ENCODE assay signal across 28 cellular contexts in genomic region chr11:9029477-9029876, GRCh38.
"Had no signal": no experiment of that assay in that cellular context is flagged by ENCODE, and none has a peak within 500 bp of the region (broad histone marks: within the 10 kb centered on the region; RNA-seq: fewer than 3 reads in every experiment).

No MANE protein-coding gene starts in this region.

- H3K27me3 ChIP-seq: esophagus squamous epithelium, ovary, upper lobe of left lung, vagina had no signal

- H3K4me2 ChIP-seq: smooth muscle cell had no signal

- H3K36me3 Mint-ChIP-seq: activated naive CD4-positive, alpha-beta T cell treated with anti-CD3 and anti-CD28 coated beads, Interleukin-2, amount 10 ng/mL, durations not matched to agents 7 days and 5 days; natural killer cell treated with Interleukin-12 subunit alpha and Interleukin-12 subunit beta and Interleukin-15 and Interleukin-18, amount 100 ng/mL, for 72 hours; stimulated activated memory B cell treated with anti-CD40 and anti-IgM and Interleukin-4, amounts not matched to agents 10 μg/mL and 1 μg/mL and 100 μg/mL, for 72 hours had no signal

- ATAC-seq: activated CD4-positive, alpha-beta T cell treated with anti-CD3 and anti-CD28 coated beads for 36 hours; activated CD8-positive, alpha-beta T cell treated with anti-CD3 and anti-CD28 coated beads, Interleukin-2, amount 10 ng/mL, durations not matched to agents 7 days and 5 days; mucosa of descending colon; natural killer cell treated with Interleukin-12 subunit alpha and Interleukin-12 subunit beta and Interleukin-15 and Interleukin-18, amount 100 ng/mL, for 72 hours; stimulated activated memory B cell treated with anti-CD40 and anti-IgM and Interleukin-4, amounts not matched to agents 10 μg/mL and 1 μg/mL and 100 μg/mL, for 72 hours; stimulated activated naive CD8-positive, alpha-beta T cell treated with anti-CD3 and anti-CD28 coated beads, Interleukin-15, amount 100 ng/mL, for 72 hours had no signal

- H3K27ac Mint-ChIP-seq: activated CD4-positive, alpha-beta T cell treated with anti-CD3 and anti-CD28 coated beads for 36 hours; activated CD8-positive, alpha-beta T cell treated with anti-CD3 and anti-CD28 coated beads, Interleukin-2, amount 10 ng/mL, durations not matched to agents 7 days and 5 days; activated naive CD4-positive, alpha-beta T cell treated with anti-CD3 and anti-CD28 coated beads, Interleukin-2, amount 10 ng/mL, durations not matched to agents 7 days and 5 days; activated T-cell treated with anti-CD3 and anti-CD28 coated beads, Interleukin-2, amount 50 U/mL, for 24 hours; dendritic cell treated with granulocyte-macrophage colony-stimulating factor and Interleukin-4, amounts not matched to agents 40 ng/mL and 50 ng/mL, for 4 days; endodermal cell; natural killer cell treated with Interleukin-12 subunit alpha and Interleukin-12 subunit beta and Interleukin-15 and Interleukin-18, amount 100 ng/mL, for 72 hours; progenitor cell of endocrine pancreas; stimulated activated memory B cell treated with anti-CD40 and anti-IgM and Interleukin-4, amounts not matched to agents 10 μg/mL and 1 μg/mL and 100 μg/mL, for 72 hours had no signal

- H3K4me3 Mint-ChIP-seq: activated CD4-positive, alpha-beta T cell treated with anti-CD3 and anti-CD28 coated beads for 36 hours; activated CD8-positive, alpha-beta T cell treated with anti-CD3 and anti-CD28 coated beads, Interleukin-2, amount 10 ng/mL, durations not matched to agents 7 days and 5 days; activated naive CD4-positive, alpha-beta T cell treated with anti-CD3 and anti-CD28 coated beads, Interleukin-2, amount 10 ng/mL, durations not matched to agents 7 days and 5 days; activated T-cell treated with anti-CD3 and anti-CD28 coated beads, Interleukin-2, amount 50 U/mL, for 24 hours; central memory CD8-positive, alpha-beta T cell; dendritic cell treated with granulocyte-macrophage colony-stimulating factor and Interleukin-4, amounts not matched to agents 40 ng/mL and 50 ng/mL, for 4 days; endodermal cell; natural killer cell treated with Interleukin-12 subunit alpha and Interleukin-12 subunit beta and Interleukin-15 and Interleukin-18, amount 100 ng/mL, for 72 hours; stimulated activated memory B cell treated with anti-CD40 and anti-IgM and Interleukin-4, amounts not matched to agents 10 μg/mL and 1 μg/mL and 100 μg/mL, for 72 hours; stimulated activated naive CD8-positive, alpha-beta T cell treated with anti-CD3 and anti-CD28 coated beads, Interleukin-15, amount 100 ng/mL, for 72 hours had no signal

- H3K4me1 ChIP-seq: esophagus squamous epithelium, vagina had no signal

- H3K36me3 ChIP-seq: esophagus squamous epithelium, left ventricle myocardium inferior, ovary, upper lobe of left lung, vagina had no signal

- H3K4me1 Mint-ChIP-seq: activated CD4-positive, alpha-beta T cell treated with anti-CD3 and anti-CD28 coated beads for 36 hours; activated naive CD4-positive, alpha-beta T cell treated with anti-CD3 and anti-CD28 coated beads, Interleukin-2, amount 10 ng/mL, durations not matched to agents 7 days and 5 days; central memory CD8-positive, alpha-beta T cell; endodermal cell; stimulated activated memory B cell treated with anti-CD40 and anti-IgM and Interleukin-4, amounts not matched to agents 10 μg/mL and 1 μg/mL and 100 μg/mL, for 72 hours; stimulated activated naive CD8-positive, alpha-beta T cell treated with anti-CD3 and anti-CD28 coated beads, Interleukin-15, amount 100 ng/mL, for 72 hours had no signal

- H3K4me3 ChIP-seq: esophagus squamous epithelium, left ventricle myocardium inferior, lung, mucosa of descending colon, ovary, smooth muscle cell, upper lobe of left lung, vagina had no signal

- H3K9me3 Mint-ChIP-seq: activated naive CD4-positive, alpha-beta T cell treated with anti-CD3 and anti-CD28 coated beads, Interleukin-2, amount 10 ng/mL, durations not matched to agents 7 days and 5 days; activated T-cell treated with anti-CD3 and anti-CD28 coated beads, Interleukin-2, amount 50 U/mL, for 24 hours; central memory CD8-positive, alpha-beta T cell; dendritic cell treated with granulocyte-macrophage colony-stimulating factor and Interleukin-4, amounts not matched to agents 40 ng/mL and 50 ng/mL, for 4 days; endodermal cell; natural killer cell treated with Interleukin-12 subunit alpha and Interleukin-12 subunit beta and Interleukin-15 and Interleukin-18, amount 100 ng/mL, for 72 hours; stimulated activated memory B cell treated with anti-CD40 and anti-IgM and Interleukin-4, amounts not matched to agents 10 μg/mL and 1 μg/mL and 100 μg/mL, for 72 hours; stimulated activated naive CD8-positive, alpha-beta T cell treated with anti-CD3 and anti-CD28 coated beads, Interleukin-15, amount 100 ng/mL, for 72 hours had no signal

- H3K9me3 ChIP-seq: esophagus squamous epithelium, left ventricle myocardium inferior, mucosa of descending colon, ovary, upper lobe of left lung, vagina had no signal

- H3K27ac ChIP-seq: epithelial cell of prostate, esophagus squamous epithelium, left ventricle myocardium inferior, ovary, upper lobe of left lung, vagina had no signal

- DNase-seq: activated CD4-positive, alpha-beta T cell treated with anti-CD3 and anti-CD28 coated beads for 36 hours; activated CD4-positive, CD25-positive, alpha-beta regulatory T cell; activated CD8-positive, alpha-beta T cell treated with anti-CD3 and anti-CD28 coated beads, Interleukin-2, amount 10 ng/mL, durations not matched to agents 7 days and 5 days; activated gamma-delta T cell; activated naive CD4-positive, alpha-beta T cell treated with anti-CD3 and anti-CD28 coated beads, Interleukin-2, amount 10 ng/mL, durations not matched to agents 7 days and 5 days; activated T-cell treated with anti-CD3 and anti-CD28 coated beads, Interleukin-2, amount 50 U/mL, for 24 hours; amniotic stem cell; endodermal cell; esophagus squamous epithelium; left ventricle myocardium inferior; mesendoderm; mucosa of descending colon; ovary; stimulated activated CD4-positive, alpha-beta T cell treated with anti-CD3 and anti-CD28 coated beads, Interleukin-1b, Interleukin-23, amount 100 ng/mL, for 48 hours; stimulated activated CD4-positive, alpha-beta T cell treated with anti-CD3 and anti-CD28 coated beads, Interleukin-4, amount 100 ng/mL, for 4 hours; stimulated activated CD8-positive, alpha-beta memory T cell treated with anti-CD3 and anti-CD28 coated beads, Interleukin-4, amount 100 ng/mL, for 48 hours; stimulated activated naive CD8-positive, alpha-beta T cell treated with anti-CD3 and anti-CD28 coated beads, Interleukin-15, amount 100 ng/mL, for 72 hours; substantia nigra; upper lobe of left lung had no signal

- H3K27me3 Mint-ChIP-seq: stimulated activated naive CD8-positive, alpha-beta T cell treated with anti-CD3 and anti-CD28 coated beads, Interleukin-15, amount 100 ng/mL, for 72 hours had no signal
